ENCODE assay signal across 11 cellular contexts in the genomic region with DNA sequence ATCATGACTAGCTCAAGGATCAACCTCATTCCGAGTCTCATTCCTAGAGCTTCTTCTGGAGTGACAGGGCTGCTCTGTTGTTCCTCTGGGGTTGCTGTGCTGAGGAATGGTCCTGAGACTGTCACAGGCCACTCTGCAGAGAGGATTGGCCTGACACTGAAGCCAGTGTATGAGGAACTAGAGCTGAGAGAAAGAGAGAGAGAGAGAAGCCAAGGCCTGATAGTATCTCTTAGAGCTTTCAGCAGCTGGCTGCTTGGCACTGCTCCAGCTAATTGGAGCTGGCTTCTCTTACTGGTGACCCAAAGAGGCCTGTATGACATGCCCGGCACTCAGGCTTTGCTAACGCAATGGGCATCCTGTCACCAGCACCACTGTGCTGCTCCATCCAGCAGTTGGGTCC.
DNase-seq lines count a peak whose midpoint lies in the region; ATAC-seq and TF ChIP-seq lines count a peak whose summit lies in the region.
"Had no signal": no experiment of that assay in that cellular context is flagged by ENCODE, and none has a peak within 500 bp of the region (broad histone marks: within the 10 kb centered on the region; RNA-seq: fewer than 3 reads in every experiment).

No MANE protein-coding gene starts in this region.

- no peaks in the 10 kb centered on the region for H3K9me3 Mint-ChIP-seq in activated naive CD4-positive, alpha-beta T cell treated with anti-CD3 and anti-CD28 coated beads, Interleukin-2, amount 10 ng/mL, durations not matched to agents 7 days and 5 days

- DNase-seq in NCI-H345 (lab: John Stamatoyannopoulos, UW): peak; percentile 17
- no peak for DNase-seq in NCI-H345 treated with DMSO at 0.1 percent for 48 hours (lab: John Stamatoyannopoulos, UW; ENCODE audit: unreplicated experiment)
- DNase-seq in NCI-H1694 (lab: John Stamatoyannopoulos, UW): peak; percentile 9
- DNase-seq in Right ventricle myocardium inferior (ENCODE audit: missing footprints): peak; percentile 89
- DNase-seq in testis: peak; percentile 67
- no peak for DNase-seq in activated T-cell treated with anti-CD3 and anti-CD28 coated beads, Interleukin-2, amount 50 U/mL, for 48 hours
- no peak for DNase-seq in activated naive CD4-positive, alpha-beta T cell treated with anti-CD3 and anti-CD28 coated beads, Interleukin-2, amount 10 ng/mL, durations not matched to agents 7 days and 5 days
- DNase-seq: activated effector memory CD4-positive, alpha-beta T cell treated with anti-CD3 and anti-CD28 coated beads, Interleukin-2, amount 50 U/mL, for 16 hours; PC-3 had no signal

- 36 to 49% methylated on average over 3 of the region's 3 CpGs for WGBS in testis, 2 donors

- H3K27me3 Mint-ChIP-seq in activated naive CD4-positive, alpha-beta T cell treated with anti-CD3 and anti-CD28 coated beads, Interleukin-2, amount 10 ng/mL, durations not matched to agents 7 days and 5 days: peaks cover 19% of the 10 kb centered on the region

- CTCF ChIA-PET in activated naive CD4-positive, alpha-beta T cell treated with anti-CD3 and anti-CD28 coated beads, Interleukin-2, amount 10 ng/mL, durations not matched to agents 7 days and 5 days (lab: Charles Lee): no interaction called here

- intact Hi-C loops in Right ventricle myocardium inferior (cut with DNase I): no loop called here
- intact Hi-C loops in testis (cut with DNase I; ENCODE audit: low total_unique reads): no loop called here

- no peaks in the 10 kb centered on the region for H3K4me1 Mint-ChIP-seq in activated naive CD4-positive, alpha-beta T cell treated with anti-CD3 and anti-CD28 coated beads, Interleukin-2, amount 10 ng/mL, durations not matched to agents 7 days and 5 days

- TF ChIP-seq POLR2A in testis (IDR thresholded peaks at IDR 0.05): no peak

- H3K4me1 ChIP-seq in testis: no peaks in the 10 kb centered on the region
- H3K4me1 ChIP-seq: A549 had no signal

- no peaks in the 10 kb centered on the region for H3K27me3 ChIP-seq in testis

- H3K27ac Mint-ChIP-seq in activated naive CD4-positive, alpha-beta T cell treated with anti-CD3 and anti-CD28 coated beads, Interleukin-2, amount 10 ng/mL, durations not matched to agents 7 days and 5 days: no peak overlapping the region

- no peaks in the 10 kb centered on the region for H3K9me3 ChIP-seq in testis
- H3K9me3 ChIP-seq: A549 had no signal

- ATAC-seq in Right ventricle myocardium inferior (peak; percentile 87), GM19467 (IDR thresholded peaks at IDR 0.05; ENCODE audit: unreplicated experiment) (no peak)
- ATAC-seq: A549, PC-3 had no signal

- H3K4me3 ChIP-seq in testis: no peak overlapping the region
- H3K4me3 ChIP-seq: A549 had no signal

- H3K36me3 ChIP-seq in testis (ENCODE audit: low read depth, missing control alignments): no peaks in the 10 kb centered on the region

- no peaks in the 10 kb centered on the region for H3K36me3 Mint-ChIP-seq in activated naive CD4-positive, alpha-beta T cell treated with anti-CD3 and anti-CD28 coated beads, Interleukin-2, amount 10 ng/mL, durations not matched to agents 7 days and 5 days

- no peak for TF ChIP-seq CTCF in testis (IDR thresholded peaks at IDR 0.05)

- no peak overlapping the region for H3K4me3 Mint-ChIP-seq in activated naive CD4-positive, alpha-beta T cell treated with anti-CD3 and anti-CD28 coated beads, Interleukin-2, amount 10 ng/mL, durations not matched to agents 7 days and 5 days

- H3K27ac ChIP-seq in testis: no peak overlapping the region
- H3K27ac ChIP-seq: A549 had no signal

Comparison
In these comparisons a context has a peak if more than half of its experiments do, and no peak if none do; other contexts are left out.
1. DNase-seq: peak in NCI-H345 (single experiment), NCI-H1694 (single experiment), Right ventricle myocardium inferior (single experiment) and testis (single experiment); none in NCI-H345 treated with DMSO at 0.1 percent for 48 hours (single experiment), activated T-cell treated with anti-CD3 and anti-CD28 coated beads, Interleukin-2, amount 50 U/mL, for 48 hours (0 of 2) and activated naive CD4-positive, alpha-beta T cell treated with anti-CD3 and anti-CD28 coated beads, Interleukin-2, amount 10 ng/mL, durations not matched to agents 7 days and 5 days (single experiment).